ENCODE assay signal across 6 cellular contexts in genomic region chr1:76571248-76571647, GRCh38.
"Had no signal": no experiment of that assay in that cellular context is flagged by ENCODE, and none has a peak within 500 bp of the region (broad histone marks: within the 10 kb centered on the region; RNA-seq: fewer than 3 reads in every experiment).

No MANE protein-coding gene starts in this region.

- FAIRE-seq: HepG2, HTR-8/SVneo, K562 had no signal

- H3K27ac ChIP-seq: HL-60 had no signal

- DNase-seq: IMR-90, KBM-7 had no signal

- H3K4me3 ChIP-seq: K562 had no signal
